Comparison of ENCODE assay signal across 1 cellular context in the genomic region with DNA sequence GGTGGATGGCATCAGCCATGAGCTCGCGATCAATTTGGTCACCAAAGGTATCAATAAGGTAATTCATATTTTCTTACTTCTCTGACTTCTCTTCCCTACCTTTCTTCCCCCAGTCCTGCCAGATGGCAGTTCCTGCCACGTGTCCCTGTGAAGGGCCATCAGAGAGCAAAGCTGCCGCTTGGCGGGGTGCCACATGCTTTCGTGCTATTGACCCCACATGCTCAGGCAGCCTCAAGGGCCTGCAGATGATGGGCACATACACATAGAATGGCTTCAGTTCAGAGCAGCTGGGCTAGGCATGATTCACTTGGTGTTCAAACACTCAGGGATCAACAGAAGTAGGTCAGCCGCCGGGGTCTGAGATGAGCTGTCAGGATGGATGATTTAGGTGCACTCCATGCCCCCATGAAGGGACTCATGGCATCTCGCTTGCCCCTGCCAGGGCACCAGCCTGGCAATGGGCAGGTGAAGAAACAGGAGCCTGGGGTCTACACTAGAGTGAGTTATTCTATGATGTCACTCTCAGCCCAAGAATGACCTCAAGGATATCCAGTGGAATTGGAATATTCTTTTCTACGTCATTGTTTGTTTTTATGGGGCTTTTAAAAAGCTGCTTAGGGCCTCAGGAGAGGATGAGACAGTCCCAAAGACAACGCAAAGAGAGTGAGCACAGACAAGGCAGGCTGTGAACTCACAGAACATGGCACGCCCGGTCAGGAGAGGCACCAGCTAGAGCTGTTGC.
A peak's percentile ranks its signal among the peaks of the same experiment; 100 is the strongest.
TF ChIP-seq lines count a peak whose summit lies in the region.

No MANE protein-coding gene starts in this region.

TF ChIP-seq in HepG2, 621 proteins besides CTCF, POLR2A, EP300 and RAD21 (continued from another document and continues in another):
- TF ChIP-seq, protein P1, sequence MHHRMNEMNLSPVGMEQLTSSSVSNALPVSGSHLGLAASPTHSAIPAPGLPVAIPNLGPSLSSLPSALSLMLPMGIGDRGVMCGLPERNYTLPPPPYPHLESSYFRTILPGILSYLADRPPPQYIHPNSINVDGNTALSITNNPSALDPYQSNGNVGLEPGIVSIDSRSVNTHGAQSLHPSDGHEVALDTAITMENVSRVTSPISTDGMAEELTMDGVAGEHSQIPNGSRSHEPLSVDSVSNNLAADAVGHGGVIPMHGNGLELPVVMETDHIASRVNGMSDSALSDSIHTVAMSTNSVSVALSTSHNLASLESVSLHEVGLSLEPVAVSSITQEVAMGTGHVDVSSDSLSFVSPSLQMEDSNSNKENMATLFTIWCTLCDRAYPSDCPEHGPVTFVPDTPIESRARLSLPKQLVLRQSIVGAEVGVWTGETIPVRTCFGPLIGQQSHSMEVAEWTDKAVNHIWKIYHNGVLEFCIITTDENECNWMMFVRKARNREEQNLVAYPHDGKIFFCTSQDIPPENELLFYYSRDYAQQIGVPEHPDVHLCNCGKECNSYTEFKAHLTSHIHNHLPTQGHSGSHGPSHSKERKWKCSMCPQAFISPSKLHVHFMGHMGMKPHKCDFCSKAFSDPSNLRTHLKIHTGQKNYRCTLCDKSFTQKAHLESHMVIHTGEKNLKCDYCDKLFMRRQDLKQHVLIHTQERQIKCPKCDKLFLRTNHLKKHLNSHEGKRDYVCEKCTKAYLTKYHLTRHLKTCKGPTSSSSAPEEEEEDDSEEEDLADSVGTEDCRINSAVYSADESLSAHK (CRISPR knock-in tag; IDR thresholded peaks at IDR 0.05; ENCODE audit: borderline replicate concordance), result no peak
- 0 out of 2 replicates have a peak, but pooled peaks have one; percentile 64 for TF ChIP-seq SSRP1 (CRISPR knock-in tag; IDR thresholded peaks at IDR 0.05)
- TF ChIP-seq FOSL1 (CRISPR knock-in tag; IDR thresholded peaks at IDR 0.05; ENCODE audit: borderline replicate concordance), result no peak
- no peak for TF ChIP-seq ZNF331 (CRISPR knock-in tag; IDR thresholded peaks at IDR 0.05)
- TF ChIP-seq NCOA1 (CRISPR knock-in tag; IDR thresholded peaks at IDR 0.05), result no peak
- no peak for TF ChIP-seq NFKBIZ (CRISPR knock-in tag; IDR thresholded peaks at IDR 0.05)
- TF ChIP-seq ZIK1 (CRISPR knock-in tag; IDR thresholded peaks at IDR 0.05; ENCODE audit: borderline replicate concordance, low read depth), result no peak
- TF ChIP-seq GATAD1 (CRISPR knock-in tag; IDR thresholded peaks at IDR 0.05), result 0 out of 2 replicates have a peak, but pooled peaks have one; percentile 26
- no peak for TF ChIP-seq PLRG1 (conservative IDR thresholded peaks at IDR 0.05)
- TF ChIP-seq CBX1 (IDR thresholded peaks at IDR 0.05; ENCODE audit: low read depth), result no peak
- no peak for TF ChIP-seq SP140L (CRISPR knock-in tag; IDR thresholded peaks at IDR 0.05; ENCODE audit: borderline replicate concordance)
- 0 out of 2 replicates have a peak, but pooled peaks have one; percentile 32 for TF ChIP-seq DNMT3B (CRISPR knock-in tag; conservative IDR thresholded peaks at IDR 0.05)
- TF ChIP-seq ZMYM3 (CRISPR knock-in tag; IDR thresholded peaks at IDR 0.05), result no peak
- TF ChIP-seq TBX3 (IDR thresholded peaks at IDR 0.05; ENCODE audit: borderline replicate concordance), result no peak
- TF ChIP-seq IRX3 (CRISPR knock-in tag; IDR thresholded peaks at IDR 0.05; ENCODE audit: borderline replicate concordance, low read depth), result no peak
- TF ChIP-seq ZBTB7B (CRISPR knock-in tag; IDR thresholded peaks at IDR 0.05), result no peak
- no peak for TF ChIP-seq PREB (CRISPR knock-in tag; IDR thresholded peaks at IDR 0.05)
- TF ChIP-seq FOXJ3 (CRISPR knock-in tag; IDR thresholded peaks at IDR 0.05; ENCODE audit: borderline replicate concordance), result no peak
- no peak for TF ChIP-seq ZNF430 (CRISPR knock-in tag; IDR thresholded peaks at IDR 0.05)
- TF ChIP-seq, protein P2, sequence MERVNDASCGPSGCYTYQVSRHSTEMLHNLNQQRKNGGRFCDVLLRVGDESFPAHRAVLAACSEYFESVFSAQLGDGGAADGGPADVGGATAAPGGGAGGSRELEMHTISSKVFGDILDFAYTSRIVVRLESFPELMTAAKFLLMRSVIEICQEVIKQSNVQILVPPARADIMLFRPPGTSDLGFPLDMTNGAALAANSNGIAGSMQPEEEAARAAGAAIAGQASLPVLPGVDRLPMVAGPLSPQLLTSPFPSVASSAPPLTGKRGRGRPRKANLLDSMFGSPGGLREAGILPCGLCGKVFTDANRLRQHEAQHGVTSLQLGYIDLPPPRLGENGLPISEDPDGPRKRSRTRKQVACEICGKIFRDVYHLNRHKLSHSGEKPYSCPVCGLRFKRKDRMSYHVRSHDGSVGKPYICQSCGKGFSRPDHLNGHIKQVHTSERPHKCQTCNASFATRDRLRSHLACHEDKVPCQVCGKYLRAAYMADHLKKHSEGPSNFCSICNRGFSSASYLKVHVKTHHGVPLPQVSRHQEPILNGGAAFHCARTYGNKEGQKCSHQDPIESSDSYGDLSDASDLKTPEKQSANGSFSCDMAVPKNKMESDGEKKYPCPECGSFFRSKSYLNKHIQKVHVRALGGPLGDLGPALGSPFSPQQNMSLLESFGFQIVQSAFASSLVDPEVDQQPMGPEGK (CRISPR knock-in tag; IDR thresholded peaks at IDR 0.05), result no peak
- no peak for TF ChIP-seq HDAC2 (CRISPR knock-in tag; IDR thresholded peaks at IDR 0.05)
- TF ChIP-seq FOXK2 (IDR thresholded peaks at IDR 0.05), result no peak
- TF ChIP-seq MXI1 (IDR thresholded peaks at IDR 0.05; ENCODE audit: borderline replicate concordance, low read depth, low read length), result peak; percentile 43; the same call in 1 of the 3 replicates
- no peak for TF ChIP-seq ZNF577 (CRISPR knock-in tag; IDR thresholded peaks at IDR 0.05; ENCODE audit: borderline replicate concordance, low read depth)
- TF ChIP-seq MAFK (conservative IDR thresholded peaks at IDR 0.05 in 1 of 2, IDR thresholded peaks at IDR 0.05 in 1 of 2; ENCODE audit: low read length in 2 of 2), result no peak
- no peak for TF ChIP-seq NKX3-1 (CRISPR knock-in tag; IDR thresholded peaks at IDR 0.05)
- TF ChIP-seq ZNF709 (CRISPR knock-in tag; IDR thresholded peaks at IDR 0.05), result no peak
- TF ChIP-seq ZNF629 (CRISPR knock-in tag; conservative IDR thresholded peaks at IDR 0.05), result no peak
- TF ChIP-seq KLF6 (CRISPR knock-in tag; IDR thresholded peaks at IDR 0.05), result no peak
- TF ChIP-seq ZNF431 (CRISPR knock-in tag; IDR thresholded peaks at IDR 0.05; ENCODE audit: borderline replicate concordance, low read depth), result no peak
- no peak; the same call in 1 of the 2 replicates for TF ChIP-seq ZFY (CRISPR knock-in tag; IDR thresholded peaks at IDR 0.05)
- TF ChIP-seq KLF11 (CRISPR knock-in tag; IDR thresholded peaks at IDR 0.05), result no peak
- TF ChIP-seq HNF4A (CRISPR knock-in tag; IDR thresholded peaks at IDR 0.05), result no peak
- TF ChIP-seq MEIS1 (CRISPR knock-in tag; IDR thresholded peaks at IDR 0.05; ENCODE audit: borderline replicate concordance), result no peak
- TF ChIP-seq FUBP1 (CRISPR knock-in tag; IDR thresholded peaks at IDR 0.05; ENCODE audit: borderline replicate concordance), result no peak
- TF ChIP-seq ZBTB40 (IDR thresholded peaks at IDR 0.05), result no peak
- TF ChIP-seq ZBTB40 (CRISPR knock-in tag; IDR thresholded peaks at IDR 0.05), result peak; percentile 56
- no peak for TF ChIP-seq MED13 (CRISPR knock-in tag; IDR thresholded peaks at IDR 0.05)
- no peak for TF ChIP-seq FIP1L1 (IDR thresholded peaks at IDR 0.05; ENCODE audit: borderline replicate concordance, insufficient read depth, low read depth, low read length)
- TF ChIP-seq ZNF33A (CRISPR knock-in tag; IDR thresholded peaks at IDR 0.05; ENCODE audit: borderline replicate concordance), result no peak
- TF ChIP-seq ZNF253 (CRISPR knock-in tag; IDR thresholded peaks at IDR 0.05; ENCODE audit: borderline replicate concordance), result no peak
- TF ChIP-seq RNF219 (CRISPR knock-in tag; IDR thresholded peaks at IDR 0.05), result no peak
- no peak for TF ChIP-seq NONO (IDR thresholded peaks at IDR 0.05)
- TF ChIP-seq NONO (CRISPR knock-in tag; conservative IDR thresholded peaks at IDR 0.05), result no peak
